In the genomic region with DNA sequence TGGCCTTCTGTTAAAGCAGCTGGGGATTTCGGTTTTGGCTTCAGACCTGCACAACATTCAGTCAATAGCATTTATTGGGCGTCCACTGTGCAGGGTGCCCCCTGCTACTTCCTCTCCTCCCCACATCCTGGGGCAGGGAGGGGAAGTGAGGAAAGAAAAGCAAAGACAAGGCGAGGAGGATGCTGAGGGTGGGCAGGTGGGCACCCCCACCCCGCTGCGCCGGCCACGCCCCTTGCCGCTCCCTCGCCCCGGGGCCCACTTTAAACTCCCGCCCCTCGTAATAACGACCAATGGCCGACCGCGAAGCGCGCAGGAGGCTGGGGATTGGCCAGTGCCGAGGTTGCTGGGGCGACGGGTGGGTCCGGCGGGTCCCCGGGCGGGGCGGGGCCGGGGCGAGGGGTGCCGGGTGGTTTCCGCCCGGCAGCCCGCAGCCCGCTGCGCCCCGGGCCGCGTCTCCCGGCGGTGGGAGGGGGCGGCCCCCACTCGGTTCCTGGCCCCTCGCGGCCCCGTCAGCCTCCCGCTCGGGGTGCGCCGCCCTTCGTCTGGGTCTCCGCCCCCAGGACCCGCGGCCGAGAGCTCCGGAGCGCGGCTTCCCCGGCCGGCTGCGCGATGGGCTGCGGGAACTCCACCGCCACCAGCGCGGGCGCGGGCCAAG, we compare ENCODE assay signal across 8 cellular contexts. TPM values are rescaled to one million over a fixed set of nuclear protein-coding genes. Genes with fewer than 3 reads are reported as not detected.
A peak's percentile ranks its signal among the peaks of the same experiment; 100 is the strongest.
DNase-seq lines count a peak whose midpoint lies in the region; TF ChIP-seq lines count a peak whose summit lies in the region.

A gene (plus strand): TSS at position 409 of the 655 bp plus-strand sequence. CDS start 201 bp downstream, at position 610.

- peak within 1 kb of the TSS; percentile 3 for H2AFZ ChIP-seq in neuron (ENCODE audit: low read depth, low read length)

- H3K27me3 ChIP-seq in H7 (ENCODE audit: control insufficient read depth, insufficient read depth, low read length) (peaks cover 14% of the 10 kb centered on the region), neuron (ENCODE audit: insufficient read depth, low read length) (peaks cover 8% of the 10 kb centered on the region)

- H3K4me3 ChIP-seq in H7 (ENCODE audit: insufficient read depth, low read depth, low read length) (peak within 1 kb of the TSS; percentile 55), foreskin fibroblast (ENCODE audit: low read depth in 1 of 2, low read length in 2 of 2) (peak within 1 kb of the TSS; percentile 85 to 86), neuron (ENCODE audit: low read length) (peak within 1 kb of the TSS; percentile 52)

- TF ChIP-seq CTCF in foreskin fibroblast (IDR thresholded peaks at IDR 0.05; ENCODE audit: low read depth, low read length), result no peak

- DNase-seq in H7 (peak; percentile 98), LoVo (ENCODE audit: low spot score) (peak; percentile 77), SHP77 (lab: John Stamatoyannopoulos, UW) (peak; percentile 86 to 92), foreskin fibroblast (peak; percentile 79 to 92), stromal cell of bone marrow (ENCODE audit: low read depth) (peak; percentile 60)
- peak; percentile 95 for DNase-seq in activated effector memory CD4-positive, alpha-beta T cell treated with anti-CD3 and anti-CD28 coated beads, Interleukin-2, amount 50 U/mL, for 16 hours

- H3K9ac ChIP-seq in ES-I3 (ENCODE audit: low read depth, low read length), result peak within 1 kb of the TSS; percentile 47; the same call in 1 of the 2 replicates

- H3K4me1 ChIP-seq in ES-I3 (ENCODE audit: insufficient read depth, low read length) (peaks cover 29% of the 10 kb centered on the region), neuron (ENCODE audit: insufficient read depth, low read length) (peaks cover 25% of the 10 kb centered on the region)

- H3K36me3 ChIP-seq in ES-I3 (ENCODE audit: insufficient read depth, low read length) (no peaks in the 10 kb centered on the region), H7 (replicated peaks; ENCODE audit: control insufficient read depth, insufficient read depth, low read length) (no peaks in the 10 kb centered on the region), neuron (ENCODE audit: insufficient read depth, low read length) (no peaks in the 10 kb centered on the region)

- H3K9me3 ChIP-seq in ES-I3 (ENCODE audit: control insufficient read depth, insufficient read depth, low read length) (no peaks in the 10 kb centered on the region), neuron (ENCODE audit: low read length) (no peaks in the 10 kb centered on the region)

RNA-seq across cellular contexts. Expression of the gene that starts here (rescaled TPM):
- total RNA-seq in H7 (2014; rRNA removed; shearing (Covaris generic)), result 7.7 and 8.9 TPM in 2 replicates

Comparison
In these comparisons a context has a peak if more than half of its experiments do, and no peak if none do; other contexts are left out.
1. Peak in every context shown above with its lines: DNase-seq and H3K4me3 ChIP-seq.